In the genomic region with DNA sequence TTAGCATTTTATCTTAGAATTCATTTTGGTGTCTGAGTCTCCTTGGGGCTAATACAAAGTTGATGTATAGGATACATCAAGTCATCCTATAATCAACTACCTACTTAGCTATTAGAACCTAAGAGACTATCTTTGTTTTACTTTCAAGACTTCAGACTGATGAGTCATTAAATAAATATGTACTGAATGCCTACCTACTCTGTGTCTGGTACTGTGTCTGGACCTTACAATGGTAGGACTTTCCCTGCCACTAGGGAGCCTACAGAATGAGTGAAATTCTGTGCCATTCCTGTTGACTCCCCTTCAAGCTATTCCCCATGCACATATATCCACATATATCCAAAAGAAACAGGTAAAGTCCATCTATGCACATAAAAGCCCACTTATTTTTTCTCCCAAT, we compare ENCODE assay signal across 1 cellular context.
TF ChIP-seq lines count a peak whose summit lies in the region.

No MANE protein-coding gene starts in this region.

TF ChIP-seq in HepG2, 621 proteins besides CTCF, POLR2A, EP300 and RAD21 (continued from another document):
- TF ChIP-seq AGO1 (IDR thresholded peaks at IDR 0.05; ENCODE audit: low read depth, low read length, poor library complexity, severe bottlenecking) (no peak), MAF1 (CRISPR knock-in tag; IDR thresholded peaks at IDR 0.05; ENCODE audit: borderline replicate concordance) (no peak), FOXA1 (IDR thresholded peaks at IDR 0.05) (no peak), FOXA1 (CRISPR knock-in tag; IDR thresholded peaks at IDR 0.05) (peak; percentile 68), ZNF317 (CRISPR knock-in tag; IDR thresholded peaks at IDR 0.05) (no peak)
- TF ChIP-seq, protein P1, sequence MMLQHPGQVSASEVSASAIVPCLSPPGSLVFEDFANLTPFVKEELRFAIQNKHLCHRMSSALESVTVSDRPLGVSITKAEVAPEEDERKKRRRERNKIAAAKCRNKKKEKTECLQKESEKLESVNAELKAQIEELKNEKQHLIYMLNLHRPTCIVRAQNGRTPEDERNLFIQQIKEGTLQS (CRISPR knock-in tag; IDR thresholded peaks at IDR 0.05): peak; percentile 63; the same call in 1 of the 2 replicates
